8 cellular contexts compared by ENCODE assay signal in genomic region chr6:79706527-79706926, GRCh38.
"Had no signal": no experiment of that assay in that cellular context is flagged by ENCODE, and none has a peak within 500 bp of the region (broad histone marks: within the 10 kb centered on the region; RNA-seq: fewer than 3 reads in every experiment).

No MANE protein-coding gene starts in this region.

- H3K4me1 ChIP-seq: HAP-1 had no signal

- FAIRE-seq: HTR-8/SVneo had no signal

- DNase-seq: GM23248, GOT3, H7, KG1 had no signal

- H3K9ac ChIP-seq: GM23248 had no signal

- H3K4me1 Mint-ChIP-seq: IgD-negative memory B cell had no signal

- H3K9me3 ChIP-seq: HAP-1 had no signal

- H3K36me3 ChIP-seq: HAP-1 had no signal

- ATAC-seq: HCT116 had no signal

- H3K4me3 Mint-ChIP-seq: IgD-negative memory B cell had no signal

- H3K27ac ChIP-seq: GM23248 had no signal

- H3K36me3 Mint-ChIP-seq: IgD-negative memory B cell had no signal

- H3K4me3 ChIP-seq: GM23248, HAP-1 had no signal

- H2AFZ ChIP-seq: GM23248 had no signal

- H3K27ac Mint-ChIP-seq: IgD-negative memory B cell had no signal
